15 cellular contexts compared by ENCODE assay signal in the genomic region with DNA sequence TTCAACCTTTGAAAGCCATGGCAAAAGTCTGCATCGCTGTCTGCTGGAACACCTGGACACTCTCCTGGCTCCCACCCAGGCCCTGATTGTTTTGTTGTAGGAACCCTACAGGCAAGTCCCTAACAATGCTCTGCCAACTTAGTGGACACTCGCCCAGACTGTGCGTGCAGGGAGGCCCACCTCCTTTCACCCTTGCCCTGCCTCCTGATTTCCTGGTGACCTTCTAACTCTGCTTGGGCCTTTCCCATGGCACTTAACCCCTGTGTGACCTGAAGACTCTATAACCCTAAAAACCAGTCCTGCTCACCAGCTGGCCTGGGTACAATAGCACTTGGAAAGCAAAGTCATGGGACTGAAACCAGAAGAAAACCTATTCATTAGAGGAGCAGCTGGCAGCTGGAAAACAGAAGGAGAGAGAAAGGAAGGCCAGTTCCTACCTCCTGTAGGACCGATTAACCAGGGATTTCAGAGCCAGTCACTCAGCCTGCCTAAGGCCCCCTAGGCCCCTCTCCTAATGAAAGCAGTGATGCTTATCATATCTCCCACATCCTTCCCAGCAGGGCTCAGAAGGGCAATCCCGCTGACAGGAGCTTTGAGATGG.
A peak's percentile ranks its signal among the peaks of the same experiment; 100 is the strongest.
DNase-seq lines count a peak whose midpoint lies in the region; ATAC-seq, FAIRE-seq and TF ChIP-seq lines count a peak whose summit lies in the region.
"Had no signal": no experiment of that assay in that cellular context is flagged by ENCODE, and none has a peak within 500 bp of the region (broad histone marks: within the 10 kb centered on the region; RNA-seq: fewer than 3 reads in every experiment).

No MANE protein-coding gene starts in this region.

- no peak for ATAC-seq in PC-3
- ATAC-seq: activated CD4-positive, CD25-positive, alpha-beta regulatory T cell treated with anti-CD3 and anti-CD28 coated beads, Interleukin-2, amount 50 U/mL, for 24 hours; activated T-cell treated with anti-CD3 and anti-CD28 coated beads, Interleukin-2, amount 50 U/mL, for 72 hours had no signal

- H3K79me2 ChIP-seq in PC-3 (ENCODE audit: low read length): no peaks in the 10 kb centered on the region

- no peaks in the 10 kb centered on the region for H3F3A ChIP-seq in PC-3 (ENCODE audit: low read length, unreplicated experiment)

- H3K36me3 ChIP-seq in H7 (replicated peaks; ENCODE audit: control insufficient read depth, insufficient read depth, low read length): no peaks in the 10 kb centered on the region
- no peaks in the 10 kb centered on the region for H3K36me3 ChIP-seq in ectodermal cell (ENCODE audit: control insufficient read depth, insufficient read depth, low read length)
- no peaks in the 10 kb centered on the region for H3K36me3 ChIP-seq in PC-3 (ENCODE audit: low read depth, low read length)

- H3K27ac Mint-ChIP-seq in nephron: peak overlapping the region; percentile 46 to 93 (median 63)
- H3K27ac Mint-ChIP-seq: activated T-cell treated with anti-CD3 and anti-CD28 coated beads, Interleukin-2, amount 50 U/mL, for 72 hours had no signal

- peaks cover 3% of the 10 kb centered on the region for H3K27me3 Mint-ChIP-seq in nephron (ENCODE audit: low read depth)

- CTCF ChIA-PET in PC-3 (lab: Charles Lee): no interaction called here

- no peaks in the 10 kb centered on the region for H3K9me3 Mint-ChIP-seq in nephron
- H3K9me3 Mint-ChIP-seq: activated T-cell treated with anti-CD3 and anti-CD28 coated beads, Interleukin-2, amount 50 U/mL, for 72 hours had no signal

- no peak overlapping the region for H3K4me3 Mint-ChIP-seq in nephron
- H3K4me3 Mint-ChIP-seq: activated T-cell treated with anti-CD3 and anti-CD28 coated beads, Interleukin-2, amount 50 U/mL, for 72 hours had no signal

- DNase-seq in H7: peak; percentile 46
- peak; percentile 87 for DNase-seq in NCI-H2029 treated with DMSO at 0.1 percent for 48 hours (lab: John Stamatoyannopoulos, UW)
- DNase-seq in HuH-7 (ENCODE audit: low spot score): no peak
- no peak for DNase-seq in NCI-H1930 (lab: John Stamatoyannopoulos, UW)
- DNase-seq in frontal cortex (ENCODE audit: low spot score in 2 of 2): no peak
- no peak for DNase-seq in PC-3
- DNase-seq: activated T-cell treated with anti-CD3 and anti-CD28 coated beads, Interleukin-2, amount 50 U/mL, for 72 hours; Caco-2; NCI-H187; SIG-M5; stimulated activated CD4-positive, alpha-beta T cell treated with anti-CD3 and anti-CD28 coated beads, Interleukin-1b, Interleukin-23, amount 100 ng/mL, for 48 hours; stimulated activated naive CD4-positive, alpha-beta T cell had no signal

- H3K9ac ChIP-seq in PC-3 (ENCODE audit: low read length): no peak overlapping the region

- no peak overlapping the region for H3K4me2 ChIP-seq in PC-3 (ENCODE audit: low read length)

- no peak overlapping the region for H2AFZ ChIP-seq in PC-3 (ENCODE audit: low read length)

- no peaks in the 10 kb centered on the region for H3K27me3 ChIP-seq in H7 (ENCODE audit: control insufficient read depth, insufficient read depth, low read length)
- no peaks in the 10 kb centered on the region for H3K27me3 ChIP-seq in ectodermal cell (ENCODE audit: control insufficient read depth, insufficient read depth, low read length, poor library complexity, severe bottlenecking)
- no peaks in the 10 kb centered on the region for H3K27me3 ChIP-seq in PC-3 (ENCODE audit: low read length)

- 25 to 26% methylated on average over 4 of the region's 5 CpGs for WGBS in ectodermal cell, 2 experiments

- intact Hi-C loops in PC-3 (cut with micrococcal nuclease): no loop called here

- H3K36me3 Mint-ChIP-seq in nephron (ENCODE audit: low read depth): no peaks in the 10 kb centered on the region

- no peak for TF ChIP-seq CTCF in nephron (IDR thresholded peaks at IDR 0.05; ENCODE audit: unreplicated experiment in 3 of 3)
- TF ChIP-seq CTCF in PC-3 (conservative IDR thresholded peaks at IDR 0.05; ENCODE audit: low read depth, low read length): no peak

- H3K4me1 Mint-ChIP-seq in nephron: peaks cover 26% of the 10 kb centered on the region

- no peaks in the 10 kb centered on the region for H4K20me1 ChIP-seq in PC-3 (ENCODE audit: low read length)

- no peak for FAIRE-seq in frontal cortex (lab: Jason Lieb, UNC)

- H3K9me3 ChIP-seq in ectodermal cell (ENCODE audit: control insufficient read depth, low read length): no peaks in the 10 kb centered on the region
- H3K9me3 ChIP-seq in PC-3 (ENCODE audit: low read length): no peaks in the 10 kb centered on the region
- H3K9me3 ChIP-seq: Caco-2 had no signal

- no peak overlapping the region for H3K4me3 ChIP-seq in H7 (ENCODE audit: insufficient read depth, low read depth, low read length)
- no peak overlapping the region for H3K4me3 ChIP-seq in ectodermal cell (ENCODE audit: insufficient read depth, low read depth, low read length)
- no peak overlapping the region for H3K4me3 ChIP-seq in PC-3 (ENCODE audit: low read length)

- H3K4me1 ChIP-seq in ectodermal cell (ENCODE audit: control insufficient read depth, insufficient read depth, low read length) (peaks cover 6% of the 10 kb centered on the region), PC-3 (ENCODE audit: insufficient read depth, low read length) (no peaks in the 10 kb centered on the region)

- H3K27ac ChIP-seq in ectodermal cell (ENCODE audit: insufficient read depth, low read depth, low read length, poor library complexity, severe bottlenecking): peak overlapping the region; percentile 65
- H3K27ac ChIP-seq in PC-3 (ENCODE audit: low read length): no peak overlapping the region

- POLR2A ChIA-PET in PC-3 (lab: Charles Lee; ENCODE audit: unreplicated experiment): no interaction called here

- no peaks in the 10 kb centered on the region for H3K9me2 ChIP-seq in PC-3 (replicated peaks; ENCODE audit: low read length)

- BruUV-seq in PC-3 (replicated peaks; lab: Mats Ljungman, UMichigan): no TSS peak

Comparison
In these comparisons a context has a peak if more than half of its experiments do, and no peak if none do; other contexts are left out.
1. DNase-seq: peak in H7 (single experiment) and NCI-H2029 treated with DMSO at 0.1 percent for 48 hours (single experiment); none in HuH-7 (single experiment), NCI-H1930 (0 of 2), frontal cortex (0 of 2) and PC-3 (single experiment).